ENCODE assay signal across 7 cellular contexts in genomic region chr12:52380271-52380694, GRCh38. TPM values are rescaled to one million over a fixed set of nuclear protein-coding genes. Genes with fewer than 3 reads are reported as not detected.
DNase-seq lines count a peak whose midpoint lies in the region; ATAC-seq, FAIRE-seq and TF ChIP-seq lines count a peak whose summit lies in the region.

No MANE protein-coding gene starts in this region.

- H3K4me3 Mint-ChIP-seq in nephron, result no peak overlapping the region

- no peak overlapping the region for H3K27ac Mint-ChIP-seq in nephron

- H3K9me3 Mint-ChIP-seq in nephron, result peaks cover 5% of the 10 kb centered on the region

- peaks cover 18% of the 10 kb centered on the region for H3K27me3 Mint-ChIP-seq in nephron (ENCODE audit: low read depth)

- peak; percentile 41 for DNase-seq in NCI-H226
- DNase-seq in dermis blood vessel endothelial cell, result peak; percentile 44
- DNase-seq in NCI-H1105 treated with DMSO at 0.1 percent for 48 hours (lab: John Stamatoyannopoulos, UW), result no peak
- no peak for DNase-seq in HTR-8/SVneo (ENCODE audit: insufficient read length, low spot score)

- no peaks in the 10 kb centered on the region for H3K4me1 Mint-ChIP-seq in nephron

- no peaks in the 10 kb centered on the region for H3K36me3 Mint-ChIP-seq in nephron (ENCODE audit: low read depth)

- FAIRE-seq in HTR-8/SVneo (lab: Jason Lieb, UNC), result no peak

- TF ChIP-seq CTCF in GM12873 (IDR thresholded peaks at IDR 0.05; ENCODE audit: insufficient read depth, low read depth, low read length, missing control alignments) (peak; percentile 57), nephron (IDR thresholded peaks at IDR 0.05; ENCODE audit: unreplicated experiment in 3 of 3) (peak; percentile 41 to 51 (median 45))

- ATAC-seq in HG03571 (IDR thresholded peaks at IDR 0.05; ENCODE audit: unreplicated experiment), result no peak

RNA-seq across cellular contexts. Expression of gene KRT84, which starts 5.2 kb away (rescaled TPM):
- not detected in 2 replicates for total RNA-seq in dermis blood vessel endothelial cell

RNA-seq across cellular contexts. Expression of gene KRT85, which starts 13.0 kb away (rescaled TPM):
- not detected in 2 replicates for total RNA-seq in dermis blood vessel endothelial cell

RNA-seq across cellular contexts. Expression of gene KRT82, which starts 25.9 kb away (rescaled TPM):
- not detected in 2 replicates for total RNA-seq in dermis blood vessel endothelial cell

RNA-seq across cellular contexts. Expression of gene KRT75, which starts 53.9 kb away (rescaled TPM):
- not detected in 2 replicates for total RNA-seq in dermis blood vessel endothelial cell

RNA-seq across cellular contexts. Expression of gene KRT83, which starts 59.1 kb away (rescaled TPM):
- total RNA-seq in dermis blood vessel endothelial cell, result not detected in 2 replicates

Comparison
In these comparisons a context has a peak if more than half of its experiments do, and no peak if none do; other contexts are left out.
1. DNase-seq: peak in NCI-H226 (single experiment) and dermis blood vessel endothelial cell (single experiment); none in NCI-H1105 treated with DMSO at 0.1 percent for 48 hours (single experiment) and HTR-8/SVneo (single experiment).